Comparison of ENCODE assay signal across 1 cellular context in genomic region chr14:36750244-36750643, GRCh38.
TF ChIP-seq lines count a peak whose summit lies in the region.

No MANE protein-coding gene starts in this region.

TF ChIP-seq in H1, 55 proteins besides CTCF, POLR2A, EP300 and RAD21 (continued from another document):
- peak; percentile 41; the same call in 1 of the 2 replicates for TF ChIP-seq MAX (IDR thresholded peaks at IDR 0.05)
- TF ChIP-seq, protein P1, sequence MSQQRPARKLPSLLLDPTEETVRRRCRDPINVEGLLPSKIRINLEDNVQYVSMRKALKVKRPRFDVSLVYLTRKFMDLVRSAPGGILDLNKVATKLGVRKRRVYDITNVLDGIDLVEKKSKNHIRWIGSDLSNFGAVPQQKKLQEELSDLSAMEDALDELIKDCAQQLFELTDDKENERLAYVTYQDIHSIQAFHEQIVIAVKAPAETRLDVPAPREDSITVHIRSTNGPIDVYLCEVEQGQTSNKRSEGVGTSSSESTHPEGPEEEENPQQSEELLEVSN (IDR thresholded peaks at IDR 0.05) = peak; percentile 72; the same call in 1 of the 2 replicates
